ENCODE assay signal across 8 cellular contexts in the genomic region with DNA sequence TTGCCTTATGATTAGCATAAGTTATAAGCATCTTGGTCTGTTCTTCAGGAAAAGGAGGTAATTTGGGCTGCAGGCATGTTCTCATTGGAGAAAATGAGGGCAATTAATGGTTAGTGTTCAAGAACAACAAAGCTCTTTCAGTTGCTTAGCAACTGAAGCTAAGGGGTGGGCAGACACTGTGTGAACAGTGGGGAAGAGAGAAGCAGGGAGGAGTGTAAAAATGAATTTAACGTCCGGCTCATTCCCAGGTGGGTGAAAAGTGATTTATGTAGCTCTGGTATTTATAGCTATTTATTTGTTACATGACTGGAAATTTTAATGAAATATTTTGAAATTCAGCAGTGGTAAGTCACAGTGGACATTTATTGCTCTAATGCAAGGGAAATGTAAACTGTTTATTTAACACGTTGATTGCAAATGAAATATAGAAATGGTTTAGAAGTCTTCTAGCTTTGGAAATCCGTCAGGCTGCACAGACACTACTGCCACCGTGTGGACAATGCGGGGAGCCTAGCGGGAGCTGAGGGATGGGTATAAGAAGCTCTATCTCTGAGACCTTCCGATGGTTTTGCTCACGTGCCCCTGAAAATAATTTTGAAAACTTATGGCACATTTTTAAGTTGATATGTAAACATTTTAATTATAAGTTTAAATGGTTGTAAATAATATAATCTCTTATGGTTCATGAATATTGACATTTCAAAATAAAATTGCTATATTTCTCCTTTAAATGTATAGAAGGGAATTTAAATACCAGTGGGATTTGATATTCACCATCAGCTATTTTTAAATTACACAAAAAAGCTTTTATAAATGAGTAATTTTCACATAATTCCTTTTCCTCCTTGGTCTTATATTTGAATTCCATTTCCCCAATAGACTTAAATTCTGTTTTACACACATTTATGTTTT. TPM values are rescaled to one million over a fixed set of nuclear protein-coding genes. Genes with fewer than 3 reads are reported as not detected.
A peak's percentile ranks its signal among the peaks of the same experiment; 100 is the strongest.
DNase-seq lines count a peak whose midpoint lies in the region; ATAC-seq and TF ChIP-seq lines count a peak whose summit lies in the region.

No MANE protein-coding gene starts in this region.

- H3K27me3 Mint-ChIP-seq in activated T-cell treated with anti-CD3 and anti-CD28 coated beads, Interleukin-2, amount 50 U/mL, for 24 hours = peaks cover 25% of the 10 kb centered on the region
- no peaks in the 10 kb centered on the region for H3K27me3 Mint-ChIP-seq in neural crest cell (ENCODE audit: low read depth)
- peaks cover 7% of the 10 kb centered on the region for H3K27me3 Mint-ChIP-seq in stimulated activated naive CD8-positive, alpha-beta T cell treated with anti-CD3 and anti-CD28 coated beads, Interleukin-15, amount 100 ng/mL, for 72 hours

- H3K4me3 Mint-ChIP-seq in activated T-cell treated with anti-CD3 and anti-CD28 coated beads, Interleukin-2, amount 50 U/mL, for 24 hours = no peak overlapping the region
- H3K4me3 Mint-ChIP-seq in neural crest cell = peak overlapping the region; percentile 60
- no peak overlapping the region for H3K4me3 Mint-ChIP-seq in stimulated activated naive CD8-positive, alpha-beta T cell treated with anti-CD3 and anti-CD28 coated beads, Interleukin-15, amount 100 ng/mL, for 72 hours

- no peaks in the 10 kb centered on the region for H3K27me3 ChIP-seq in KMS-11 (ENCODE audit: insufficient read depth, low read depth)

- no peaks in the 10 kb centered on the region for H3K79me2 ChIP-seq in KMS-11 (ENCODE audit: insufficient read depth, low read depth)

- TF ChIP-seq CTCF in KMS-11 (conservative IDR thresholded peaks at IDR 0.05; ENCODE audit: low read depth, low read length) (peak; percentile 92), neural crest cell (conservative IDR thresholded peaks at IDR 0.05) (peak; percentile 98)

- H3K4me1 Mint-ChIP-seq in activated T-cell treated with anti-CD3 and anti-CD28 coated beads, Interleukin-2, amount 50 U/mL, for 24 hours (ENCODE audit: low read depth) = peaks cover 6% of the 10 kb centered on the region
- peaks cover 6% of the 10 kb centered on the region for H3K4me1 Mint-ChIP-seq in neural crest cell
- H3K4me1 Mint-ChIP-seq in stimulated activated naive CD8-positive, alpha-beta T cell treated with anti-CD3 and anti-CD28 coated beads, Interleukin-15, amount 100 ng/mL, for 72 hours = peaks cover 6% of the 10 kb centered on the region

- no peaks in the 10 kb centered on the region for H3K9me3 Mint-ChIP-seq in activated T-cell treated with anti-CD3 and anti-CD28 coated beads, Interleukin-2, amount 50 U/mL, for 24 hours
- no peaks in the 10 kb centered on the region for H3K9me3 Mint-ChIP-seq in neural crest cell
- no peaks in the 10 kb centered on the region for H3K9me3 Mint-ChIP-seq in stimulated activated naive CD8-positive, alpha-beta T cell treated with anti-CD3 and anti-CD28 coated beads, Interleukin-15, amount 100 ng/mL, for 72 hours

- ATAC-seq in GM21825 (IDR thresholded peaks at IDR 0.05; ENCODE audit: unreplicated experiment) = peak; percentile 91
- peak; percentile 86 for ATAC-seq in stimulated activated naive CD8-positive, alpha-beta T cell treated with anti-CD3 and anti-CD28 coated beads, Interleukin-15, amount 100 ng/mL, for 72 hours

- H3K27ac Mint-ChIP-seq in activated T-cell treated with anti-CD3 and anti-CD28 coated beads, Interleukin-2, amount 50 U/mL, for 24 hours = no peak overlapping the region
- H3K27ac Mint-ChIP-seq in neural crest cell (ENCODE audit: unreplicated experiment) = no peak overlapping the region
- no peak overlapping the region for H3K27ac Mint-ChIP-seq in stimulated activated naive CD8-positive, alpha-beta T cell treated with anti-CD3 and anti-CD28 coated beads, Interleukin-15, amount 100 ng/mL, for 72 hours

- DNase-seq in EL (peak; percentile 76), OCI-M2 (lab: John Stamatoyannopoulos, UW; ENCODE audit: unreplicated experiment) (peak; percentile 10), fibroblast of gingiva (ENCODE audit: low read depth) (peak; percentile 79), neural crest cell (ENCODE audit: low read depth, low spot score) (peak; percentile 81)
- peak; percentile 75 for DNase-seq in activated T-cell treated with anti-CD3 and anti-CD28 coated beads, Interleukin-2, amount 50 U/mL, for 24 hours
- DNase-seq in stimulated activated naive CD8-positive, alpha-beta T cell treated with anti-CD3 and anti-CD28 coated beads, Interleukin-15, amount 100 ng/mL, for 72 hours = peak; percentile 58 to 66

- H4K20me1 ChIP-seq in KMS-11 (ENCODE audit: insufficient read depth) = no peaks in the 10 kb centered on the region

- peak overlapping the region; percentile 16; the same call in 1 of the 2 replicates for H2AFZ ChIP-seq in KMS-11 (ENCODE audit: low read depth)

- H3K4me3 ChIP-seq in KMS-11 (IDR thresholded peaks at IDR 0.05; ENCODE audit: insufficient read depth, low read depth, low read length) = no peak overlapping the region

- H3K36me3 Mint-ChIP-seq in activated T-cell treated with anti-CD3 and anti-CD28 coated beads, Interleukin-2, amount 50 U/mL, for 24 hours (ENCODE audit: low read depth) = no peaks in the 10 kb centered on the region
- H3K36me3 Mint-ChIP-seq in neural crest cell (ENCODE audit: low read depth) = no peaks in the 10 kb centered on the region

- no peak overlapping the region for H3K9ac ChIP-seq in KMS-11

- H3K36me3 ChIP-seq in KMS-11 (ENCODE audit: insufficient read depth) = no peaks in the 10 kb centered on the region; the same call in 1 of the 2 replicates

- no peak overlapping the region for H3K27ac ChIP-seq in KMS-11

- peaks cover 6% of the 10 kb centered on the region for H3K4me1 ChIP-seq in KMS-11 (ENCODE audit: low read depth, poor library complexity, severe bottlenecking)

- H3K4me2 ChIP-seq in KMS-11 = no peak overlapping the region

RNA-seq across cellular contexts. Expression of gene E2F7, which starts 54.5 kb away (rescaled TPM):
- 25.7 and 29.8 TPM in 2 replicates for total RNA-seq in neural crest cell

Comparison
In these comparisons a context has a peak if more than half of its experiments do, and no peak if none do; other contexts are left out.
1. DNase-seq: peak in every context shown above with its lines; median percentile 81 in neural crest cell; 79 in fibroblast of gingiva; 76 in EL; 75 in activated T-cell treated with anti-CD3 and anti-CD28 coated beads, Interleukin-2, amount 50 U/mL, for 24 hours; 62 in stimulated activated naive CD8-positive, alpha-beta T cell treated with anti-CD3 and anti-CD28 coated beads, Interleukin-15, amount 100 ng/mL, for 72 hours; 10 in OCI-M2.